In genomic region chr11:120489799-120490198, GRCh38 we compare ENCODE assay signal across 25 cellular contexts. TPM values are rescaled to one million over a fixed set of nuclear protein-coding genes. Genes with fewer than 3 reads are reported as not detected.
"Had no signal": no experiment of that assay in that cellular context is flagged by ENCODE, and none has a peak within 500 bp of the region (broad histone marks: within the 10 kb centered on the region; RNA-seq: fewer than 3 reads in every experiment).

No MANE protein-coding gene starts in this region.

- H3K36me3 ChIP-seq: ovary had no signal

- H3K9me3 ChIP-seq: left ventricle myocardium inferior, ovary, right atrium auricular region, right lobe of liver, stomach, testis, thyroid gland, transverse colon, upper lobe of left lung, vagina had no signal

- H3K27me3 ChIP-seq: ovary, right atrium auricular region, right lobe of liver, stomach, testis, thyroid gland, transverse colon, upper lobe of left lung, vagina had no signal

- H3K27ac ChIP-seq: left ventricle myocardium inferior, ovary, right atrium auricular region, right lobe of liver, stomach, testis, thyroid gland, transverse colon, upper lobe of left lung, vagina had no signal

- DNase-seq: hippocampal formation; immature natural killer cell; kidney; left ventricle myocardium inferior; mesendoderm; naive thymus-derived CD4-positive, alpha-beta T cell; ovary; right lobe of liver; stimulated activated CD4-positive, alpha-beta T cell treated with anti-CD3 and anti-CD28 coated beads, Interleukin-12 subunit alpha, Interleukin-12 subunit beta, amount 100 ng/mL, for 4 hours; stimulated activated CD4-positive, alpha-beta T cell treated with anti-CD3 and anti-CD28 coated beads, Interleukin-15, amount 100 ng/mL, for 24 hours; stimulated activated CD4-positive, alpha-beta T cell treated with anti-CD3 and anti-CD28 coated beads, Interleukin-2, amount 100 ng/mL, for 24 hours; stimulated activated CD4-positive, alpha-beta T cell treated with anti-CD3 and anti-CD28 coated beads, Interleukin-4, amount 100 ng/mL, for 1 hour; stimulated activated naive B cell treated with anti-CD40 and anti-IgM and Interleukin-4, amounts not matched to agents 10 μg/mL and 1 μg/mL and 100 μg/mL, for 72 hours; stimulated activated naive CD8-positive, alpha-beta T cell treated with anti-CD3 and anti-CD28 coated beads, Interleukin-15, Interleukin-2, amounts not matched to agents 100 U/mL and 50 U/mL, for 24 hours; stomach; testis; thyroid gland; transverse colon; upper lobe of left lung had no signal

- H3K4me3 ChIP-seq: left ventricle myocardium inferior, lung, ovary, right atrium auricular region, right lobe of liver, stomach, testis, thyroid gland, transverse colon, upper lobe of left lung, vagina had no signal

- ATAC-seq: naive thymus-derived CD4-positive, alpha-beta T cell; natural killer cell treated with Interleukin-12 subunit alpha and Interleukin-12 subunit beta and Interleukin-15 and Interleukin-18, amount 100 ng/mL, for 72 hours; right lobe of liver; stimulated activated naive B cell treated with anti-CD40 and anti-IgM and Interleukin-4, amounts not matched to agents 10 μg/mL and 1 μg/mL and 100 μg/mL, for 72 hours; stimulated activated naive CD8-positive, alpha-beta T cell treated with anti-CD3 and anti-CD28 coated beads, Interleukin-15, Interleukin-2, amounts not matched to agents 100 U/mL and 50 U/mL, for 24 hours had no signal

- FAIRE-seq: islet of Langerhans, kidney had no signal

- H3K4me1 ChIP-seq: right lobe of liver, testis, transverse colon, upper lobe of left lung, vagina had no signal

RNA-seq across cellular contexts. Expression of gene GRIK4, which starts 21.7 kb away (rescaled TPM):
- total RNA-seq: progenitor cell of endocrine pancreas, stomach had no signal
- polyA plus RNA-seq: naive thymus-derived CD4-positive, alpha-beta T cell had no signal
